8 cellular contexts compared by ENCODE assay signal in genomic region chr21:17780539-17780938, GRCh38. TPM values are rescaled to one million over a fixed set of nuclear protein-coding genes. Genes with fewer than 3 reads are reported as not detected.
A peak's percentile ranks its signal among the peaks of the same experiment; 100 is the strongest.
DNase-seq lines count a peak whose midpoint lies in the region; ATAC-seq and TF ChIP-seq lines count a peak whose summit lies in the region.

No MANE protein-coding gene starts in this region.

- peaks cover 0 to 4% (median 2%) of the 10 kb centered on the region in 4 donors for H3K36me3 ChIP-seq in sigmoid colon

- no peak overlapping the region for H3K27ac Mint-ChIP-seq in progenitor cell of endocrine pancreas

- TF ChIP-seq CTCF in sigmoid colon (IDR thresholded peaks at IDR 0.05), result no peak
- TF ChIP-seq CTCF in progenitor cell of endocrine pancreas (IDR thresholded peaks at IDR 0.05; ENCODE audit: unreplicated experiment), result no peak

- H3K27me3 Mint-ChIP-seq in progenitor cell of endocrine pancreas, result no peaks in the 10 kb centered on the region

- peaks cover 8% of the 10 kb centered on the region for H3K9me3 Mint-ChIP-seq in progenitor cell of endocrine pancreas (ENCODE audit: low read depth)

- no peaks in the 10 kb centered on the region for H3K9me3 ChIP-seq in sigmoid colon

- intact Hi-C loops in sigmoid colon (cut with DNase I), result loop anchor here (10.0 kb wide), 1 partner anchor 64 kb away; no protein-coding TSS in a partner anchor

- H3K27me3 ChIP-seq in sigmoid colon, result no peaks in the 10 kb centered on the region

- peaks cover 14% of the 10 kb centered on the region for H3K36me3 Mint-ChIP-seq in progenitor cell of endocrine pancreas (ENCODE audit: insufficient read depth)

- H3K27ac ChIP-seq in sigmoid colon, result no peak overlapping the region

- no peaks in the 10 kb centered on the region for H3K4me1 ChIP-seq in sigmoid colon

- no peak for TF ChIP-seq EP300 in sigmoid colon (IDR thresholded peaks at IDR 0.05)

- TF ChIP-seq POLR2A in sigmoid colon (IDR thresholded peaks at IDR 0.05), result no peak

- no peak overlapping the region for H3K4me3 Mint-ChIP-seq in progenitor cell of endocrine pancreas (ENCODE audit: low read depth)

- 48 to 77% methylated on average over 6 of the region's 6 CpGs for WGBS in sigmoid colon, 2 donors

- DNase-seq in activated T-cell treated with anti-CD3 and anti-CD28 coated beads, Interleukin-2, amount 50 U/mL, for 1 hour, result peak; percentile 55
- DNase-seq in activated T-cell treated with anti-CD3 and anti-CD28 coated beads for 4 hours (no peak), sigmoid colon (no peak), SIG-M5 treated with dmso at 0.1 percent for 504 hours (lab: John Stamatoyannopoulos, UW; ENCODE audit: unreplicated experiment) (no peak), progenitor cell of endocrine pancreas (ENCODE audit: low spot score, unreplicated experiment) (no peak)
- DNase-seq in activated CD4-positive, alpha-beta T cell treated with anti-CD3 and anti-CD28 coated beads for 48 hours, result peak; percentile 36
- DNase-seq in stimulated activated naive CD8-positive, alpha-beta T cell treated with anti-CD3 and anti-CD28 coated beads, Interleukin-15, Interleukin-2, amounts not matched to agents 100 U/mL and 50 U/mL, for 24 hours, result peak; percentile 33

- peak; percentile 35 for ATAC-seq in HG03139 (IDR thresholded peaks at IDR 0.05; ENCODE audit: unreplicated experiment)
- ATAC-seq in stimulated activated naive CD8-positive, alpha-beta T cell treated with anti-CD3 and anti-CD28 coated beads, Interleukin-15, Interleukin-2, amounts not matched to agents 100 U/mL and 50 U/mL, for 24 hours, result no peak

- H3K4me3 ChIP-seq in sigmoid colon, result no peak overlapping the region

- no peaks in the 10 kb centered on the region for H3K4me1 Mint-ChIP-seq in progenitor cell of endocrine pancreas (ENCODE audit: low read depth)

RNA-seq across cellular contexts. Expression of gene C21orf91, which starts 38.6 kb away (rescaled TPM):
- total RNA-seq in sigmoid colon (10 to 100 TPM in 2 of 4 donors, 1 to 10 TPM in 2; 6.4 to 12.8 (median 8.4) TPM), progenitor cell of endocrine pancreas (32.9 and 33.0 TPM in 2 replicates)
- 1 to 10 TPM; 2.4 to 3.8 (median 2.8) TPM for polyA plus RNA-seq in sigmoid colon

Comparison
In these comparisons a context has a peak if more than half of its experiments do, and no peak if none do; other contexts are left out.
1. DNase-seq: peak in activated T-cell treated with anti-CD3 and anti-CD28 coated beads, Interleukin-2, amount 50 U/mL, for 1 hour (single experiment), activated CD4-positive, alpha-beta T cell treated with anti-CD3 and anti-CD28 coated beads for 48 hours (single experiment) and stimulated activated naive CD8-positive, alpha-beta T cell treated with anti-CD3 and anti-CD28 coated beads, Interleukin-15, Interleukin-2, amounts not matched to agents 100 U/mL and 50 U/mL, for 24 hours (single experiment); none in activated T-cell treated with anti-CD3 and anti-CD28 coated beads for 4 hours (single experiment), sigmoid colon (single experiment), SIG-M5 treated with dmso at 0.1 percent for 504 hours (single experiment) and progenitor cell of endocrine pancreas (single experiment).